ENCODE assay signal across 13 cellular contexts in genomic region chr7:43460733-43461348, GRCh38.
"Had no signal": no experiment of that assay in that cellular context is flagged by ENCODE, and none has a peak within 500 bp of the region (broad histone marks: within the 10 kb centered on the region; RNA-seq: fewer than 3 reads in every experiment).

No MANE protein-coding gene starts in this region.

- DNase-seq: activated CD4-positive, alpha-beta T cell treated with anti-CD3 and anti-CD28 coated beads for 1 hour; activated CD4-positive, alpha-beta T cell treated with anti-CD3 and anti-CD28 coated beads, Interleukin-2, amount 50 U/mL, for 48 hours; activated naive CD4-positive, alpha-beta T cell treated with anti-CD3 and anti-CD28 coated beads, Interleukin-2, amount 10 ng/mL, durations not matched to agents 7 days and 5 days; dermis blood vessel endothelial cell; effector memory CD8-positive, alpha-beta T cell; foreskin melanocyte; mammary epithelial cell; naive thymus-derived CD8-positive, alpha-beta T cell; retina; stimulated activated naive CD8-positive, alpha-beta T cell treated with anti-CD3 and anti-CD28 coated beads, Interleukin-15, amount 100 ng/mL, for 72 hours; upper lobe of right lung had no signal

- H3K4me3 ChIP-seq: thoracic aorta, upper lobe of right lung had no signal

- H3K36me3 ChIP-seq: neutrophil, thoracic aorta, upper lobe of right lung had no signal

- H3K9me3 ChIP-seq: neutrophil, thoracic aorta, upper lobe of right lung had no signal

- H3K27ac ChIP-seq: neutrophil, thoracic aorta, upper lobe of right lung had no signal

- H3K4me1 ChIP-seq: upper lobe of right lung had no signal

- ATAC-seq: effector memory CD8-positive, alpha-beta T cell; naive thymus-derived CD8-positive, alpha-beta T cell; stimulated activated naive CD8-positive, alpha-beta T cell treated with anti-CD3 and anti-CD28 coated beads, Interleukin-15, amount 100 ng/mL, for 72 hours; upper lobe of right lung had no signal

- H3K27me3 ChIP-seq: neutrophil, upper lobe of right lung had no signal
